ENCODE assay signal across 18 cellular contexts in genomic region chr12:114658002-114658441, GRCh38. TPM values are rescaled to one million over a fixed set of nuclear protein-coding genes. Genes with fewer than 3 reads are reported as not detected.
"Had no signal": no experiment of that assay in that cellular context is flagged by ENCODE, and none has a peak within 500 bp of the region (broad histone marks: within the 10 kb centered on the region; RNA-seq: fewer than 3 reads in every experiment).

No MANE protein-coding gene starts in this region.

- H3K9me3 ChIP-seq: breast epithelium, gastroesophageal sphincter, heart right ventricle, spleen had no signal

- H3K36me3 ChIP-seq: breast epithelium, gastroesophageal sphincter, heart right ventricle, spleen had no signal

- H3K36me3 Mint-ChIP-seq: activated naive CD8-positive, alpha-beta T cell treated with anti-CD3 and anti-CD28 coated beads, Interleukin-2, amount 10 ng/mL, durations not matched to agents 7 days and 5 days; type B pancreatic cell had no signal

- H3K4me3 Mint-ChIP-seq: activated naive CD8-positive, alpha-beta T cell treated with anti-CD3 and anti-CD28 coated beads, Interleukin-2, amount 10 ng/mL, durations not matched to agents 7 days and 5 days; activated T-helper 1 cell treated with anti-CD3 and anti-CD28 coated beads, Interleukin-12 subunit alpha, Interleukin-12 subunit beta, Interleukin-2, Interleukin-4 antibody, amounts not matched to agents 30 ng/mL and 10 ng/mL and 1 ng/mL, durations not matched to agents 14 hours and 24 hours and 36 hours; dendritic cell treated with granulocyte-macrophage colony-stimulating factor and Interleukin-4, amounts not matched to agents 40 ng/mL and 50 ng/mL, for 4 days; nephron; stimulated activated naive CD8-positive, alpha-beta T cell treated with anti-CD3 and anti-CD28 coated beads, Interleukin-15, amount 100 ng/mL, for 72 hours; type B pancreatic cell had no signal

- DNase-seq: activated CD4-positive, CD25-positive, alpha-beta regulatory T cell treated with anti-CD3 and anti-CD28 coated beads, Interleukin-2, amount 50 U/mL, for 72 hours; activated naive CD4-positive, alpha-beta T cell; activated naive CD8-positive, alpha-beta T cell treated with anti-CD3 and anti-CD28 coated beads, Interleukin-2, amount 10 ng/mL, durations not matched to agents 7 days and 5 days; aorta; heart right ventricle; right cardiac atrium; spleen; stimulated activated naive CD8-positive, alpha-beta T cell treated with anti-CD3 and anti-CD28 coated beads, Interleukin-15, amount 100 ng/mL, for 72 hours; T-helper 9 cell had no signal

- ATAC-seq: gastroesophageal sphincter; heart right ventricle; right cardiac atrium; stimulated activated naive CD8-positive, alpha-beta T cell treated with anti-CD3 and anti-CD28 coated beads, Interleukin-15, amount 100 ng/mL, for 72 hours had no signal

- H3K9me3 Mint-ChIP-seq: activated naive CD8-positive, alpha-beta T cell treated with anti-CD3 and anti-CD28 coated beads, Interleukin-2, amount 10 ng/mL, durations not matched to agents 7 days and 5 days; activated T-helper 1 cell treated with anti-CD3 and anti-CD28 coated beads, Interleukin-12 subunit alpha, Interleukin-12 subunit beta, Interleukin-2, Interleukin-4 antibody, amounts not matched to agents 30 ng/mL and 10 ng/mL and 1 ng/mL, durations not matched to agents 14 hours and 24 hours and 36 hours; dendritic cell treated with granulocyte-macrophage colony-stimulating factor and Interleukin-4, amounts not matched to agents 40 ng/mL and 50 ng/mL, for 4 days; nephron; type B pancreatic cell had no signal

- H3K4me1 Mint-ChIP-seq: activated naive CD8-positive, alpha-beta T cell treated with anti-CD3 and anti-CD28 coated beads, Interleukin-2, amount 10 ng/mL, durations not matched to agents 7 days and 5 days had no signal

- H3K4me3 ChIP-seq: breast epithelium, gastroesophageal sphincter, heart right ventricle, spleen had no signal

- H3K27me3 ChIP-seq: breast epithelium had no signal

- H3K27ac ChIP-seq: breast epithelium, gastroesophageal sphincter, heart right ventricle, spleen had no signal

- H3K27me3 Mint-ChIP-seq: progenitor cell of endocrine pancreas had no signal

- FAIRE-seq: islet of Langerhans had no signal

- H3K27ac Mint-ChIP-seq: activated naive CD8-positive, alpha-beta T cell treated with anti-CD3 and anti-CD28 coated beads, Interleukin-2, amount 10 ng/mL, durations not matched to agents 7 days and 5 days; activated T-helper 1 cell treated with anti-CD3 and anti-CD28 coated beads, Interleukin-12 subunit alpha, Interleukin-12 subunit beta, Interleukin-2, Interleukin-4 antibody, amounts not matched to agents 30 ng/mL and 10 ng/mL and 1 ng/mL, durations not matched to agents 14 hours and 24 hours and 36 hours; dendritic cell treated with granulocyte-macrophage colony-stimulating factor and Interleukin-4, amounts not matched to agents 40 ng/mL and 50 ng/mL, for 4 days; nephron; progenitor cell of endocrine pancreas; stimulated activated naive CD8-positive, alpha-beta T cell treated with anti-CD3 and anti-CD28 coated beads, Interleukin-15, amount 100 ng/mL, for 72 hours; type B pancreatic cell had no signal

RNA-seq across cellular contexts. Expression of gene TBX3, which starts 26.0 kb away (rescaled TPM):
- total RNA-seq: activated CD8-positive, alpha-beta memory T cell treated with anti-CD3 and anti-CD28 coated beads for 36 hours; activated naive CD8-positive, alpha-beta T cell treated with anti-CD3 and anti-CD28 coated beads, Interleukin-2, amount 10 ng/mL, durations not matched to agents 7 days and 5 days; activated T-helper 1 cell treated with anti-CD3 and anti-CD28 coated beads, Interleukin-12 subunit alpha, Interleukin-12 subunit beta, Interleukin-2, Interleukin-4 antibody, amounts not matched to agents 30 ng/mL and 10 ng/mL and 1 ng/mL, durations not matched to agents 14 hours and 24 hours and 36 hours had no signal
